Comparison of ENCODE assay signal across 23 cellular contexts in genomic region chr10:30743586-30743985, GRCh38.
DNase-seq lines count a peak whose midpoint lies in the region; ATAC-seq, FAIRE-seq and TF ChIP-seq lines count a peak whose summit lies in the region.
"Had no signal": no experiment of that assay in that cellular context is flagged by ENCODE, and none has a peak within 500 bp of the region (broad histone marks: within the 10 kb centered on the region; RNA-seq: fewer than 3 reads in every experiment).

No MANE protein-coding gene starts in this region.

- intact Hi-C loops in transverse colon (cut with DNase I; ENCODE audit: low total_unique reads) (no loop called here), Right ventricle myocardium superior (cut with DNase I) (no loop called here), kidney (cut with DNase I) (no loop called here)

- peaks cover 47% of the 10 kb centered on the region for H3K4me1 Mint-ChIP-seq in activated naive CD8-positive, alpha-beta T cell treated with anti-CD3 and anti-CD28 coated beads, Interleukin-2, amount 50 U/mL, for 24 hours
- peaks cover 7% of the 10 kb centered on the region for H3K4me1 Mint-ChIP-seq in activated naive CD8-positive, alpha-beta T cell treated with anti-CD3 and anti-CD28 coated beads for 36 hours
- H3K4me1 Mint-ChIP-seq: GM23338 had no signal

- H3K9ac ChIP-seq in trophoblast cell (ENCODE audit: low read length) (peak overlapping the region; percentile 67), kidney (ENCODE audit: low read length in 2 of 2) (no peak overlapping the region)
- H3K9ac ChIP-seq: BLaER1 treated with 17β-estradiol and CSF1 and Interleukin-3, amounts not matched to agents 10 nM and 100 nM; KMS-11 had no signal

- H3K79me1 ChIP-seq in trophoblast cell (ENCODE audit: low read length), result no peaks in the 10 kb centered on the region

- H4K91ac ChIP-seq in trophoblast cell (ENCODE audit: low read depth, low read length), result no peak overlapping the region

- DNase-seq in activated naive CD8-positive, alpha-beta T cell treated with anti-CD3 and anti-CD28 coated beads, Interleukin-2, amount 50 U/mL, for 24 hours, result no peak
- no peak for DNase-seq in activated naive CD8-positive, alpha-beta T cell treated with anti-CD3 and anti-CD28 coated beads for 36 hours
- no peak for DNase-seq in trophoblast cell
- no peak for DNase-seq in transverse colon
- DNase-seq in Right ventricle myocardium superior, result no peak
- DNase-seq in HEK293T (ENCODE audit: extremely low spot score), result no peak
- no peak for DNase-seq in kidney
- DNase-seq: ACHN; Caco-2; CD4-positive, alpha-beta memory T cell; DND-41; HCEC 1CT; NCI-H1105; NCI-H2081 treated with DMSO at 0.1 percent for 48 hours; NCI-H446 treated with DMSO at 0.1 percent for 48 hours; NCI-H526 treated with DMSO at 0.1 percent for 48 hours; SHP77 had no signal

- H3K27ac Mint-ChIP-seq in activated naive CD8-positive, alpha-beta T cell treated with anti-CD3 and anti-CD28 coated beads, Interleukin-2, amount 50 U/mL, for 24 hours, result peak overlapping the region; percentile 60
- no peak overlapping the region for H3K27ac Mint-ChIP-seq in activated naive CD8-positive, alpha-beta T cell treated with anti-CD3 and anti-CD28 coated beads for 36 hours
- H3K27ac Mint-ChIP-seq: CD4-positive, alpha-beta memory T cell; GM23338 had no signal

- H3K27me3 ChIP-seq in trophoblast cell (ENCODE audit: insufficient read depth, low read length) (no peaks in the 10 kb centered on the region), transverse colon (no peaks in the 10 kb centered on the region)
- H3K27me3 ChIP-seq: BLaER1 treated with 17β-estradiol and CSF1 and Interleukin-3, amounts not matched to agents 10 nM and 100 nM had no signal

- no peak for TF ChIP-seq POLR2A in transverse colon (IDR thresholded peaks at IDR 0.05)

- no peak overlapping the region for H3K4me2 ChIP-seq in trophoblast cell (ENCODE audit: low read length)
- H3K4me2 ChIP-seq: BLaER1 treated with 17β-estradiol and CSF1 and Interleukin-3, amounts not matched to agents 10 nM and 100 nM; GM23338; KMS-11 had no signal

- TF ChIP-seq CTCF in transverse colon (IDR thresholded peaks at IDR 0.05), result no peak
- no peak for TF ChIP-seq CTCF in kidney (IDR thresholded peaks at IDR 0.05; ENCODE audit: borderline replicate concordance, extremely low read depth, insufficient read depth)

- no CpG with 5 or more reads among the region's 3 CpGs for WGBS in trophoblast cell (ENCODE audit: extremely low coverage, insufficient coverage, insufficient read length)
- WGBS in transverse colon (ENCODE audit: low coverage in 1 of 2), 2 donors, result 97 to 100% methylated on average over 2 to 3 of the region's 3 CpGs

- H3K4ac ChIP-seq in trophoblast cell (ENCODE audit: low read depth, low read length), result no peak overlapping the region

- no peak overlapping the region for H3K27ac ChIP-seq in trophoblast cell (ENCODE audit: low read depth, low read length)
- peak overlapping the region; percentile 42 to 79 (median 55) for H3K27ac ChIP-seq in transverse colon
- no peak overlapping the region for H3K27ac ChIP-seq in kidney (ENCODE audit: low read depth in 2 of 2, low read length in 2 of 2)
- H3K27ac ChIP-seq: 22Rv1; BLaER1 treated with 17β-estradiol and CSF1 and Interleukin-3, amounts not matched to agents 10 nM and 100 nM; KMS-11; SK-N-MC had no signal

- no peaks in the 10 kb centered on the region for H3K4me1 ChIP-seq in trophoblast cell (ENCODE audit: control insufficient read depth in 1 of 2, insufficient read depth in 2 of 2, low read length in 2 of 2)
- no peaks in the 10 kb centered on the region for H3K4me1 ChIP-seq in transverse colon
- H3K4me1 ChIP-seq in kidney (ENCODE audit: control insufficient read depth in 1 of 2, insufficient read depth in 1 of 2, low read depth in 1 of 2, low read length in 2 of 2), result no peaks in the 10 kb centered on the region
- H3K4me1 ChIP-seq: Caco-2 had no signal

- no peaks in the 10 kb centered on the region for H3K36me3 Mint-ChIP-seq in activated naive CD8-positive, alpha-beta T cell treated with anti-CD3 and anti-CD28 coated beads, Interleukin-2, amount 50 U/mL, for 24 hours (ENCODE audit: low read depth)
- no peaks in the 10 kb centered on the region for H3K36me3 Mint-ChIP-seq in activated naive CD8-positive, alpha-beta T cell treated with anti-CD3 and anti-CD28 coated beads for 36 hours
- H3K36me3 Mint-ChIP-seq: CD4-positive, alpha-beta memory T cell had no signal

- in situ Hi-C loops in transverse colon (cut with MboI; ENCODE audit: low pct_ligation_motif_present in 1 of 4, low pct_unique_long_range_greater_than_20kb in 1 of 4, low sequenced_read_pairs in 3 of 4), result loop anchor here in 1 of 4 donors (25.0 kb wide), 2 partner anchors 744 to 1069 kb away; no protein-coding TSS in a partner anchor

- H2BK12ac ChIP-seq in trophoblast cell (ENCODE audit: low read length), result no peak overlapping the region

- no peak overlapping the region for H2AFZ ChIP-seq in trophoblast cell (ENCODE audit: insufficient read depth, low read length, poor library complexity)
- H2AFZ ChIP-seq: GM23338 had no signal

- CTCF ChIA-PET in HEK293T (lab: Yijun Ruan, JAX), result no interaction called here

- no peak overlapping the region for H2AK5ac ChIP-seq in trophoblast cell (ENCODE audit: low read length)

- H3K36me3 ChIP-seq in trophoblast cell (ENCODE audit: control insufficient read depth in 1 of 2, insufficient read depth in 2 of 2, low read length in 2 of 2) (no peaks in the 10 kb centered on the region), transverse colon (no peaks in the 10 kb centered on the region), kidney (ENCODE audit: control insufficient read depth in 1 of 2, insufficient read depth in 2 of 2, low read length in 2 of 2) (no peaks in the 10 kb centered on the region)
- H3K36me3 ChIP-seq: BLaER1 treated with 17β-estradiol and CSF1 and Interleukin-3, amounts not matched to agents 10 nM and 100 nM had no signal

- H3K4me3 Mint-ChIP-seq in activated naive CD8-positive, alpha-beta T cell treated with anti-CD3 and anti-CD28 coated beads, Interleukin-2, amount 50 U/mL, for 24 hours, result no peak overlapping the region
- no peak overlapping the region for H3K4me3 Mint-ChIP-seq in activated naive CD8-positive, alpha-beta T cell treated with anti-CD3 and anti-CD28 coated beads for 36 hours
- H3K4me3 Mint-ChIP-seq: CD4-positive, alpha-beta memory T cell; GM23338 had no signal

- H3K27me3 Mint-ChIP-seq in activated naive CD8-positive, alpha-beta T cell treated with anti-CD3 and anti-CD28 coated beads, Interleukin-2, amount 50 U/mL, for 24 hours, result peaks cover 2% of the 10 kb centered on the region
- no peaks in the 10 kb centered on the region for H3K27me3 Mint-ChIP-seq in activated naive CD8-positive, alpha-beta T cell treated with anti-CD3 and anti-CD28 coated beads for 36 hours

- no peak overlapping the region for H3K23ac ChIP-seq in trophoblast cell (ENCODE audit: low read length)

- POLR2A ChIA-PET in HEK293T (lab: Yijun Ruan, JAX), result no interaction called here

- H3K4me3 ChIP-seq in trophoblast cell (ENCODE audit: low read depth, low read length), result peak overlapping the region; percentile 56
- no peak overlapping the region for H3K4me3 ChIP-seq in transverse colon
- no peak overlapping the region for H3K4me3 ChIP-seq in kidney (ENCODE audit: low read length in 2 of 2)
- H3K4me3 ChIP-seq: BLaER1 treated with 17β-estradiol and CSF1 and Interleukin-3, amounts not matched to agents 10 nM and 100 nM; GM23338; SK-N-MC had no signal

- no peak overlapping the region for H3K18ac ChIP-seq in trophoblast cell (ENCODE audit: low read length)

- H4K12ac ChIP-seq in trophoblast cell (ENCODE audit: low read depth, low read length), result no peak overlapping the region

- no peaks in the 10 kb centered on the region for H3K9me3 Mint-ChIP-seq in activated naive CD8-positive, alpha-beta T cell treated with anti-CD3 and anti-CD28 coated beads, Interleukin-2, amount 50 U/mL, for 24 hours
- no peaks in the 10 kb centered on the region for H3K9me3 Mint-ChIP-seq in activated naive CD8-positive, alpha-beta T cell treated with anti-CD3 and anti-CD28 coated beads for 36 hours

- ATAC-seq in activated naive CD8-positive, alpha-beta T cell treated with anti-CD3 and anti-CD28 coated beads, Interleukin-2, amount 50 U/mL, for 24 hours, result no peak
- ATAC-seq in Right ventricle myocardium superior (ENCODE audit: poor library complexity), result no peak
- ATAC-seq in HG03469 (IDR thresholded peaks at IDR 0.05; ENCODE audit: unreplicated experiment), result no peak
- ATAC-seq: GM23338 had no signal

- H3K14ac ChIP-seq in trophoblast cell (ENCODE audit: low read length), result no peak overlapping the region

- no peak for FAIRE-seq in kidney (lab: Jason Lieb, UNC)

- H3K9me3 ChIP-seq in trophoblast cell (ENCODE audit: insufficient read depth, low read depth, low read length) (peaks cover 7% of the 10 kb centered on the region), transverse colon (no peaks in the 10 kb centered on the region), kidney (ENCODE audit: control insufficient read depth in 1 of 2, low read length in 2 of 2) (no peaks in the 10 kb centered on the region)
- H3K9me3 ChIP-seq: Caco-2 had no signal

- no peak overlapping the region for H4K8ac ChIP-seq in trophoblast cell (ENCODE audit: low read depth, low read length)

- no peak overlapping the region for H2BK5ac ChIP-seq in trophoblast cell (ENCODE audit: low read depth, low read length, poor library complexity)

- H3K79me2 ChIP-seq in trophoblast cell (ENCODE audit: control insufficient read depth, insufficient read depth, low read length, poor library complexity), result no peaks in the 10 kb centered on the region

- TF ChIP-seq EP300 in transverse colon (IDR thresholded peaks at IDR 0.05; ENCODE audit: low read depth), result no peak

- no peak overlapping the region for H2BK120ac ChIP-seq in trophoblast cell (ENCODE audit: insufficient read depth, low read length, poor library complexity)

TF ChIP-seq in HEK293T, 16 proteins besides CTCF, POLR2A, EP300 and RAD21 (continues in another document):
- TF ChIP-seq HDGF (IDR thresholded peaks at IDR 0.05; ENCODE audit: borderline replicate concordance) (no peak), FOXA1 (IDR thresholded peaks at IDR 0.05) (no peak), ARNT (IDR thresholded peaks at IDR 0.05) (no peak), FOXM1 (IDR thresholded peaks at IDR 0.05; ENCODE audit: borderline replicate concordance) (no peak), SUZ12 (IDR thresholded peaks at IDR 0.05) (no peak), LEF1 (IDR thresholded peaks at IDR 0.05; ENCODE audit: borderline replicate concordance) (no peak), CTBP1 (IDR thresholded peaks at IDR 0.05; ENCODE audit: borderline replicate concordance) (no peak), PKNOX1 (IDR thresholded peaks at IDR 0.05) (no peak), FOXK2 (IDR thresholded peaks at IDR 0.05) (no peak)

Comparison
In these comparisons a context has a peak if more than half of its experiments do, and no peak if none do; other contexts are left out.
1. H3K27ac ChIP-seq: peak in transverse colon (4 of 4); none in trophoblast cell (single experiment) and kidney (0 of 2).